In the genomic region with DNA sequence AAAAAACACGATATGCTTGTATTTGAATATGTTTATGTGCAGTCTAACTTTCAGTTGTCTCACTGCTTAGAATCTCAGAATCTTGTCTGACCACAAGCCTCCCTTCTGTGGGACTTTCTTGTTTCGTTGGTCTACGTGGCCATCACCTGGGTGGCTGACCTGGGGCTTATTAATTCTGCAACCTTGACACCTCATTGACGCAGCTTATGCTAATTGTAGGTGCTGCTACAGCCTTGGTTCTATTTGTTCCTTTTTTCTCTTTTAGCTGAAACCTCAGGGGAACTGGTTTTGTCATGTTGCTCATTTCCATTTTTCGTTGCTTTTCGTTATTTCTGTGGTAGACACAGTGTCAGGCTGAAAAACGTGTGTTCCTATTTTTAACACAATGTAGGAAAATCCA, we compare ENCODE assay signal across 15 cellular contexts.
DNase-seq lines count a peak whose midpoint lies in the region; ATAC-seq and TF ChIP-seq lines count a peak whose summit lies in the region.
"Had no signal": no experiment of that assay in that cellular context is flagged by ENCODE, and none has a peak within 500 bp of the region (broad histone marks: within the 10 kb centered on the region; RNA-seq: fewer than 3 reads in every experiment).

No MANE protein-coding gene starts in this region.

- no TSS peak for BruUV-seq in MCF 10A (replicated peaks; lab: Mats Ljungman, UMichigan)

- CTCF ChIA-PET in activated B cell treated with CpG ODN at 0.5 μM for 24 hours (lab: Charles Lee) (no interaction called here), MCF 10A (lab: Yijun Ruan, JAX) (no interaction called here)

- POLR2A ChIA-PET in activated B cell treated with CpG ODN at 0.5 μM for 24 hours (lab: Charles Lee), result no interaction called here
- POLR2A ChIA-PET in MCF 10A (lab: Yijun Ruan, JAX), result no interaction called here

- intact Hi-C loops in activated B cell treated with CpG ODN at 0.5 μM for 24 hours (cut with micrococcal nuclease), result no loop called here
- intact Hi-C loops in MCF 10A (cut with micrococcal nuclease), result no loop called here

- H3K27ac Mint-ChIP-seq in activated B cell treated with CpG ODN at 0.5 μM for 24 hours, result no peak overlapping the region
- H3K27ac Mint-ChIP-seq in chondrocyte (ENCODE audit: unreplicated experiment), result no peak overlapping the region
- H3K27ac Mint-ChIP-seq in MCF 10A (ENCODE audit: low read depth, unreplicated experiment), result no peak overlapping the region
- H3K27ac Mint-ChIP-seq: natural killer cell treated with Interleukin-12 subunit alpha and Interleukin-12 subunit beta and Interleukin-15 and Interleukin-18, amount 100 ng/mL, for 72 hours had no signal

- H3K27me3 Mint-ChIP-seq in activated B cell treated with CpG ODN at 0.5 μM for 24 hours (no peaks in the 10 kb centered on the region), chondrocyte (ENCODE audit: low read depth) (no peaks in the 10 kb centered on the region), MCF 10A (ENCODE audit: insufficient read depth, unreplicated experiment) (no peaks in the 10 kb centered on the region)
- H3K27me3 Mint-ChIP-seq: natural killer cell treated with Interleukin-12 subunit alpha and Interleukin-12 subunit beta and Interleukin-15 and Interleukin-18, amount 100 ng/mL, for 72 hours had no signal

- no peaks in the 10 kb centered on the region for H3K4me1 Mint-ChIP-seq in activated B cell treated with CpG ODN at 0.5 μM for 24 hours
- H3K4me1 Mint-ChIP-seq in chondrocyte (ENCODE audit: low read depth), result no peaks in the 10 kb centered on the region
- H3K4me1 Mint-ChIP-seq in MCF 10A (ENCODE audit: insufficient read depth, unreplicated experiment), result no peaks in the 10 kb centered on the region

- no peaks in the 10 kb centered on the region for H3K9me3 Mint-ChIP-seq in activated B cell treated with CpG ODN at 0.5 μM for 24 hours
- no peaks in the 10 kb centered on the region for H3K9me3 Mint-ChIP-seq in chondrocyte (ENCODE audit: low read depth)
- H3K9me3 Mint-ChIP-seq in MCF 10A (ENCODE audit: unreplicated experiment), result no peaks in the 10 kb centered on the region

- H3K36me3 Mint-ChIP-seq in activated B cell treated with CpG ODN at 0.5 μM for 24 hours (ENCODE audit: low read depth), result no peaks in the 10 kb centered on the region
- no peaks in the 10 kb centered on the region for H3K36me3 Mint-ChIP-seq in chondrocyte (ENCODE audit: low read depth)
- no peaks in the 10 kb centered on the region for H3K36me3 Mint-ChIP-seq in MCF 10A (ENCODE audit: insufficient read depth, unreplicated experiment)
- H3K36me3 Mint-ChIP-seq: natural killer cell treated with Interleukin-12 subunit alpha and Interleukin-12 subunit beta and Interleukin-15 and Interleukin-18, amount 100 ng/mL, for 72 hours had no signal

- ATAC-seq in GM18858 (IDR thresholded peaks at IDR 0.05; ENCODE audit: unreplicated experiment), result peak; percentile 80
- peak; percentile 96 for ATAC-seq in GM21515 (IDR thresholded peaks at IDR 0.05; ENCODE audit: unreplicated experiment)
- ATAC-seq in HG03175 (IDR thresholded peaks at IDR 0.05; ENCODE audit: unreplicated experiment), result peak; percentile 50
- ATAC-seq in activated B cell treated with CpG ODN at 0.5 μM for 24 hours (ENCODE audit: low read depth), result peak; percentile 5
- ATAC-seq: natural killer cell treated with Interleukin-12 subunit alpha and Interleukin-12 subunit beta and Interleukin-15 and Interleukin-18, amount 100 ng/mL, for 72 hours had no signal

- no peak overlapping the region for H3K4me3 Mint-ChIP-seq in activated B cell treated with CpG ODN at 0.5 μM for 24 hours
- no peak overlapping the region for H3K4me3 Mint-ChIP-seq in chondrocyte (ENCODE audit: unreplicated experiment)
- H3K4me3 Mint-ChIP-seq in MCF 10A (ENCODE audit: unreplicated experiment), result no peak overlapping the region
- H3K4me3 Mint-ChIP-seq: natural killer cell treated with Interleukin-12 subunit alpha and Interleukin-12 subunit beta and Interleukin-15 and Interleukin-18, amount 100 ng/mL, for 72 hours had no signal

- DNase-seq in activated B cell treated with CpG ODN at 0.5 μM for 24 hours (no peak), hippocampal formation (lab: John Stamatoyannopoulos, UW) (no peak), chondrocyte (ENCODE audit: low spot score) (no peak), MCF 10A (ENCODE audit: unreplicated experiment) (no peak)
- DNase-seq in effector CD8-positive, alpha-beta T cell (lab: John Stamatoyannopoulos, UW), result no peak
- DNase-seq: activated gamma-delta T cell, left ventricle myocardium inferior, MG63, PC-9, upper lobe of left lung, WERI-Rb-1 had no signal

- TF ChIP-seq CTCF in activated B cell treated with CpG ODN at 0.5 μM for 24 hours (IDR thresholded peaks at IDR 0.05), result no peak
- TF ChIP-seq CTCF in chondrocyte (IDR thresholded peaks at IDR 0.05), result no peak
- no peak for TF ChIP-seq CTCF in MCF 10A (IDR thresholded peaks at IDR 0.05; ENCODE audit: unreplicated experiment)

Comparison
In these comparisons a context has a peak if more than half of its experiments do, and no peak if none do; other contexts are left out.
1. ATAC-seq: peak in every context shown above with its lines; median percentile 96 in GM21515; 80 in GM18858; 50 in HG03175; 5 in activated B cell treated with CpG ODN at 0.5 μM for 24 hours.